Comparison of ENCODE assay signal across 22 cellular contexts in genomic region chr5:135537271-135537670, GRCh38. TPM values are rescaled to one million over a fixed set of nuclear protein-coding genes. Genes with fewer than 3 reads are reported as not detected.
DNase-seq lines count a peak whose midpoint lies in the region; ATAC-seq and TF ChIP-seq lines count a peak whose summit lies in the region.
"Had no signal": no experiment of that assay in that cellular context is flagged by ENCODE, and none has a peak within 500 bp of the region (broad histone marks: within the 10 kb centered on the region; RNA-seq: fewer than 3 reads in every experiment).

No MANE protein-coding gene starts in this region.

- H3K27ac ChIP-seq in endodermal cell (ENCODE audit: low read depth, low read length) (no peak overlapping the region), lower lobe of right lung (no peak overlapping the region), mesendoderm (ENCODE audit: low read depth, low read length) (no peak overlapping the region)
- H3K27ac ChIP-seq: 22Rv1, A549, C4-2B, GM23248 had no signal

- H3K4ac ChIP-seq in mesendoderm (ENCODE audit: low read depth, low read length): no peak overlapping the region

- H2BK120ac ChIP-seq in mesendoderm (ENCODE audit: low read depth, low read length): no peak overlapping the region

- no peak overlapping the region for H3K23ac ChIP-seq in mesendoderm (ENCODE audit: low read length)

- no peaks in the 10 kb centered on the region for H3K79me2 ChIP-seq in mesendoderm (ENCODE audit: control insufficient read depth, insufficient read depth, low read length)

- no peaks in the 10 kb centered on the region for H3K36me3 ChIP-seq in endodermal cell (ENCODE audit: control insufficient read depth, insufficient read depth, low read length)
- H3K36me3 ChIP-seq in lower lobe of right lung: no peaks in the 10 kb centered on the region
- no peaks in the 10 kb centered on the region for H3K36me3 ChIP-seq in mesendoderm (ENCODE audit: control insufficient read depth, insufficient read depth, low read length)
- H3K36me3 ChIP-seq: HAP-1 had no signal

- H3K27ac Mint-ChIP-seq in endodermal cell (no peak overlapping the region), neural crest cell (ENCODE audit: unreplicated experiment) (no peak overlapping the region)
- no peak overlapping the region for H3K27ac Mint-ChIP-seq in activated CD8-positive, alpha-beta T cell treated with anti-CD3 and anti-CD28 coated beads, Interleukin-2, amount 10 ng/mL, durations not matched to agents 7 days and 5 days
- H3K27ac Mint-ChIP-seq: CD4-positive, alpha-beta T cell had no signal

- CTCF ChIA-PET in activated CD8-positive, alpha-beta T cell treated with anti-CD3 and anti-CD28 coated beads, Interleukin-2, amount 10 ng/mL, durations not matched to agents 7 days and 5 days (lab: Charles Lee): interaction anchor here (0.8 to 1.7 kb wide), 2 partner anchors 29 to 77 kb away, joined by 3 read pairs; no protein-coding TSS in a partner anchor

- H2BK5ac ChIP-seq in mesendoderm (ENCODE audit: low read length): no peak overlapping the region

- ATAC-seq in lower lobe of right lung: no peak
- ATAC-seq in activated CD8-positive, alpha-beta T cell treated with anti-CD3 and anti-CD28 coated beads, Interleukin-2, amount 10 ng/mL, durations not matched to agents 7 days and 5 days: no peak
- ATAC-seq: A549 had no signal

- peak; percentile 48 for DNase-seq in activated CD8-positive, alpha-beta memory T cell treated with anti-CD3 and anti-CD28 coated beads for 24 hours
- no peak for DNase-seq in activated CD8-positive, alpha-beta memory T cell treated with anti-CD3 and anti-CD28 coated beads, Interleukin-2, amount 50 U/mL, for 4 hours
- peak; percentile 24 for DNase-seq in endodermal cell
- DNase-seq in neural crest cell (ENCODE audit: low read depth, low spot score): no peak
- no peak for DNase-seq in lower lobe of right lung
- DNase-seq in NCI-H510A treated with DMSO at 0.1 percent for 48 hours (lab: John Stamatoyannopoulos, UW): no peak
- no peak for DNase-seq in activated CD8-positive, alpha-beta T cell treated with anti-CD3 and anti-CD28 coated beads, Interleukin-2, amount 10 ng/mL, durations not matched to agents 7 days and 5 days
- no peak for DNase-seq in mesendoderm
- DNase-seq: AML-193; CD4-positive, alpha-beta T cell; DMS153; DMS79; GDM1; GM23248 had no signal

- H4K8ac ChIP-seq in mesendoderm (ENCODE audit: low read depth, low read length): no peak overlapping the region

- H3K56ac ChIP-seq in mesendoderm (ENCODE audit: low read length): no peak overlapping the region

- H3K9ac ChIP-seq in endodermal cell (ENCODE audit: extremely low read depth, low read length, poor library complexity, severe bottlenecking): no peak overlapping the region
- H3K9ac ChIP-seq in mesendoderm (ENCODE audit: low read length): no peak overlapping the region
- H3K9ac ChIP-seq: GM23248 had no signal

- POLR2A ChIA-PET in activated CD8-positive, alpha-beta T cell treated with anti-CD3 and anti-CD28 coated beads, Interleukin-2, amount 10 ng/mL, durations not matched to agents 7 days and 5 days (lab: Charles Lee): no interaction called here

- no peak for TF ChIP-seq CTCF in endodermal cell (conservative IDR thresholded peaks at IDR 0.05)
- no peak for TF ChIP-seq CTCF in neural crest cell (conservative IDR thresholded peaks at IDR 0.05)
- no peak for TF ChIP-seq CTCF in lower lobe of right lung (IDR thresholded peaks at IDR 0.05)

- H3K18ac ChIP-seq in mesendoderm (ENCODE audit: low read length): no peak overlapping the region

- H3K4me1 Mint-ChIP-seq in endodermal cell: peaks cover 16% of the 10 kb centered on the region
- peaks cover 28% of the 10 kb centered on the region for H3K4me1 Mint-ChIP-seq in neural crest cell
- peaks cover 8% of the 10 kb centered on the region for H3K4me1 Mint-ChIP-seq in activated CD8-positive, alpha-beta T cell treated with anti-CD3 and anti-CD28 coated beads, Interleukin-2, amount 10 ng/mL, durations not matched to agents 7 days and 5 days (ENCODE audit: low read depth)

- H3K4me3 ChIP-seq in endodermal cell (ENCODE audit: low read length): no peak overlapping the region
- H3K4me3 ChIP-seq in lower lobe of right lung: no peak overlapping the region
- no peak overlapping the region for H3K4me3 ChIP-seq in mesendoderm (ENCODE audit: low read length)
- H3K4me3 ChIP-seq: A549, GM23248, HAP-1 had no signal

- peaks cover 13% of the 10 kb centered on the region for H3K9me3 ChIP-seq in endodermal cell (ENCODE audit: control insufficient read depth, low read length)
- no peaks in the 10 kb centered on the region for H3K9me3 ChIP-seq in lower lobe of right lung
- H3K9me3 ChIP-seq: HAP-1 had no signal

- H3K36me3 Mint-ChIP-seq in endodermal cell (ENCODE audit: low read depth) (no peaks in the 10 kb centered on the region), neural crest cell (ENCODE audit: low read depth) (peaks cover 2% of the 10 kb centered on the region)
- no peaks in the 10 kb centered on the region for H3K36me3 Mint-ChIP-seq in activated CD8-positive, alpha-beta T cell treated with anti-CD3 and anti-CD28 coated beads, Interleukin-2, amount 10 ng/mL, durations not matched to agents 7 days and 5 days (ENCODE audit: low read depth)

- H2BK15ac ChIP-seq in mesendoderm (replicated peaks; ENCODE audit: low read depth): no peak overlapping the region

- no peak overlapping the region for H3K4me3 Mint-ChIP-seq in endodermal cell
- H3K4me3 Mint-ChIP-seq in neural crest cell: peak overlapping the region; percentile 31
- H3K4me3 Mint-ChIP-seq in activated CD8-positive, alpha-beta T cell treated with anti-CD3 and anti-CD28 coated beads, Interleukin-2, amount 10 ng/mL, durations not matched to agents 7 days and 5 days: no peak overlapping the region
- H3K4me3 Mint-ChIP-seq: CD4-positive, alpha-beta T cell had no signal

- no peaks in the 10 kb centered on the region for H3K79me1 ChIP-seq in mesendoderm (ENCODE audit: low read length)

- H2AK5ac ChIP-seq in mesendoderm (ENCODE audit: low read length): no peak overlapping the region

- 72 to 79% methylated on average over 3 to 7 of the region's 7 CpGs for WGBS in endodermal cell (ENCODE audit: insufficient coverage in 1 of 2, insufficient read length in 1 of 2), 2 experiments
- WGBS in mesendoderm (ENCODE audit: extremely low coverage, insufficient coverage, low lambda C conversion rate): no CpG with 5 or more reads among the region's 7 CpGs

- H3K4me1 ChIP-seq in endodermal cell (ENCODE audit: control insufficient read depth, insufficient read depth, low read length): no peaks in the 10 kb centered on the region
- no peaks in the 10 kb centered on the region for H3K4me1 ChIP-seq in lower lobe of right lung
- H3K4me1 ChIP-seq in mesendoderm (ENCODE audit: control insufficient read depth, low read depth, low read length): no peaks in the 10 kb centered on the region

- H3K9me3 Mint-ChIP-seq in endodermal cell (peaks cover 17% of the 10 kb centered on the region), neural crest cell (no peaks in the 10 kb centered on the region)
- no peaks in the 10 kb centered on the region for H3K9me3 Mint-ChIP-seq in activated CD8-positive, alpha-beta T cell treated with anti-CD3 and anti-CD28 coated beads, Interleukin-2, amount 10 ng/mL, durations not matched to agents 7 days and 5 days (ENCODE audit: insufficient read depth)
- H3K9me3 Mint-ChIP-seq: CD4-positive, alpha-beta T cell had no signal

- intact Hi-C loops in lower lobe of right lung (cut with DNase I): no loop called here

- no peak overlapping the region for H4K5ac ChIP-seq in mesendoderm (ENCODE audit: low read length)

- H3K27me3 Mint-ChIP-seq in endodermal cell (ENCODE audit: insufficient read depth) (peaks cover 100% of the 10 kb centered on the region), neural crest cell (ENCODE audit: low read depth) (peaks cover 100% of the 10 kb centered on the region)
- peaks cover 89% of the 10 kb centered on the region for H3K27me3 Mint-ChIP-seq in activated CD8-positive, alpha-beta T cell treated with anti-CD3 and anti-CD28 coated beads, Interleukin-2, amount 10 ng/mL, durations not matched to agents 7 days and 5 days (ENCODE audit: low read depth)

- H3K27me3 ChIP-seq in endodermal cell (ENCODE audit: control insufficient read depth, insufficient read depth, low read length, poor library complexity, severe bottlenecking) (peaks cover 100% of the 10 kb centered on the region), lower lobe of right lung (ENCODE audit: low read depth) (peaks cover 91% of the 10 kb centered on the region), mesendoderm (ENCODE audit: insufficient read depth, low read length, poor library complexity) (peaks cover 87% of the 10 kb centered on the region)

- no peak overlapping the region for H3K4me2 ChIP-seq in mesendoderm (ENCODE audit: low read length)
- H3K4me2 ChIP-seq: A549 had no signal

RNA-seq across cellular contexts. Expression of gene NEUROG1, which starts 1.5 kb away (rescaled TPM):
- total RNA-seq in endodermal cell (not detected), neural crest cell (7.3 and 7.8 TPM in 2 replicates), lower lobe of right lung (not detected)
- 10.2 TPM for polyA plus RNA-seq in endodermal cell (2013, experiment 1 of 2)
- polyA plus RNA-seq in endodermal cell (2013, experiment 2 of 2): 7.4 TPM
- not detected for total RNA-seq in activated CD8-positive, alpha-beta T cell treated with anti-CD3 and anti-CD28 coated beads, Interleukin-2, amount 10 ng/mL, durations not matched to agents 7 days and 5 days
- polyA plus RNA-seq in mesendoderm (2013, experiment 1 of 2): not detected
- not detected for polyA plus RNA-seq in mesendoderm (2013, experiment 2 of 2)
- total RNA-seq: CD4-positive, alpha-beta T cell; Daoy; GM23248; H4; HT-29 had no signal
- polyA plus RNA-seq: A549, BJ, GM23248 had no signal

RNA-seq across cellular contexts. Expression of gene CXCL14, which starts 41.5 kb away (rescaled TPM):
- total RNA-seq in endodermal cell (under 1 TPM; 0.20 to 0.44 TPM), neural crest cell (not detected in 2 replicates), lower lobe of right lung (42.4 TPM)
- polyA plus RNA-seq in endodermal cell (2013, experiment 1 of 2): 5.7 TPM
- 7.0 TPM for polyA plus RNA-seq in endodermal cell (2013, experiment 2 of 2)
- total RNA-seq in activated CD8-positive, alpha-beta T cell treated with anti-CD3 and anti-CD28 coated beads, Interleukin-2, amount 10 ng/mL, durations not matched to agents 7 days and 5 days: not detected
- polyA plus RNA-seq in mesendoderm (2013, experiment 1 of 2): 25.5 TPM
- 27.4 TPM for polyA plus RNA-seq in mesendoderm (2013, experiment 2 of 2)
- total RNA-seq: CD4-positive, alpha-beta T cell; HT-29 had no signal

Comparison
In these comparisons a context has a peak if more than half of its experiments do, and no peak if none do; other contexts are left out.
1. DNase-seq: peak in activated CD8-positive, alpha-beta memory T cell treated with anti-CD3 and anti-CD28 coated beads for 24 hours (single experiment) and endodermal cell (single experiment); none in activated CD8-positive, alpha-beta memory T cell treated with anti-CD3 and anti-CD28 coated beads, Interleukin-2, amount 50 U/mL, for 4 hours (single experiment), neural crest cell (single experiment), lower lobe of right lung (single experiment), NCI-H510A treated with DMSO at 0.1 percent for 48 hours (single experiment), activated CD8-positive, alpha-beta T cell treated with anti-CD3 and anti-CD28 coated beads, Interleukin-2, amount 10 ng/mL, durations not matched to agents 7 days and 5 days (single experiment) and mesendoderm (single experiment).
2. RNA of gene CXCL14, which starts 41.5 kb away (total RNA-seq): 42.4 TPM in lower lobe of right lung (single experiment); 0.20 to 0.44 TPM in endodermal cell, not detected in neural crest cell and not detected in activated CD8-positive, alpha-beta T cell treated with anti-CD3 and anti-CD28 coated beads, Interleukin-2, amount 10 ng/mL, durations not matched to agents 7 days and 5 days; every median in the first group is over 10 times any median in the second.